ENCODE assay signal across 18 cellular contexts in genomic region chr17:12726131-12726530, GRCh38.
"Had no signal": no experiment of that assay in that cellular context is flagged by ENCODE, and none has a peak within 500 bp of the region (broad histone marks: within the 10 kb centered on the region; RNA-seq: fewer than 3 reads in every experiment).

No MANE protein-coding gene starts in this region.

- DNase-seq: activated CD4-positive, alpha-beta memory T cell treated with anti-CD3 and anti-CD28 coated beads, Interleukin-2, amount 10 ng/mL, durations not matched to agents 7 days and 5 days; activated CD4-positive, alpha-beta T cell treated with anti-CD3 and anti-CD28 coated beads for 4 hours; activated CD8-positive, alpha-beta memory T cell treated with anti-CD3 and anti-CD28 coated beads, Interleukin-2, amount 10 ng/mL, durations not matched to agents 7 days and 5 days; amygdala; central memory CD4-positive, alpha-beta T cell; colonic mucosa; foreskin melanocyte; naive thymus-derived CD8-positive, alpha-beta T cell; ovary; stimulated activated CD4-positive, alpha-beta T cell treated with anti-CD3 and anti-CD28 coated beads, Interleukin-12 subunit alpha, Interleukin-12 subunit beta, amount 100 ng/mL, for 4 hours; stimulated activated CD4-positive, alpha-beta T cell treated with anti-CD3 and anti-CD28 coated beads, Interleukin-1b, Interleukin-23, amount 100 ng/mL, for 48 hours; stimulated activated CD8-positive, alpha-beta memory T cell treated with anti-CD3 and anti-CD28 coated beads, Interleukin-4, amount 100 ng/mL, for 48 hours; stimulated activated naive CD4-positive, alpha-beta T cell; thyroid gland had no signal

- H3K9me3 ChIP-seq: colonic mucosa, ovary, thyroid gland had no signal

- H3K4me3 ChIP-seq: colonic mucosa, ovary, thyroid gland had no signal

- ATAC-seq: activated CD8-positive, alpha-beta memory T cell treated with anti-CD3 and anti-CD28 coated beads, Interleukin-2, amount 10 ng/mL, durations not matched to agents 7 days and 5 days; left lobe of liver; naive thymus-derived CD8-positive, alpha-beta T cell; WTC11 had no signal

- H3K27me3 ChIP-seq: colonic mucosa, ovary, thyroid gland had no signal

- H3K36me3 ChIP-seq: colonic mucosa, ovary, thyroid gland had no signal

- FAIRE-seq: keratinocyte, urothelium cell line had no signal

- H3K27ac ChIP-seq: colonic mucosa, ovary, thyroid gland had no signal
